ENCODE assay signal across 1 cellular context in genomic region chr3:98567646-98568280, GRCh38.
TF ChIP-seq lines count a peak whose summit lies in the region.

No MANE protein-coding gene starts in this region.

TF ChIP-seq in GM12878, 131 proteins besides CTCF, POLR2A, EP300 and RAD21 (continued from another document):
- TF ChIP-seq E2F4 (IDR thresholded peaks at IDR 0.05; ENCODE audit: low read depth, low read length) (no peak), SMARCA5 (IDR thresholded peaks at IDR 0.05) (no peak), RFX5 (IDR thresholded peaks at IDR 0.05; ENCODE audit: low read depth, low read length) (no peak), MAX (IDR thresholded peaks at IDR 0.05; ENCODE audit: low read depth, low read length) (no peak), CUX1 (IDR thresholded peaks at IDR 0.05; ENCODE audit: insufficient replicate concordance, low read depth, low read length) (no peak), BACH1 (IDR thresholded peaks at IDR 0.05; ENCODE audit: borderline replicate concordance) (no peak), SP1 (IDR thresholded peaks at IDR 0.05; ENCODE audit: low read depth, low read length) (no peak), DPF2 (IDR thresholded peaks at IDR 0.05) (peak; percentile 48; the same call in 1 of the 2 replicates), ATF2 (IDR thresholded peaks at IDR 0.05; ENCODE audit: low read length) (peak; percentile 63; the same call in 1 of the 2 replicates), ZBTB4 (CRISPR knock-in tag; IDR thresholded peaks at IDR 0.05) (no peak), CBFB (IDR thresholded peaks at IDR 0.05; ENCODE audit: low read depth) (peak; percentile 69), MYC (IDR thresholded peaks at IDR 0.05; ENCODE audit: insufficient read depth, insufficient read length, insufficient replicate concordance, low read length, severe bottlenecking) (no peak), RB1 (IDR thresholded peaks at IDR 0.05; ENCODE audit: borderline replicate concordance) (no peak), CHD1 (IDR thresholded peaks at IDR 0.05; ENCODE audit: low read depth, low read length) (no peak), KDM1A (IDR thresholded peaks at IDR 0.05; ENCODE audit: borderline replicate concordance) (no peak), STAT3 (IDR thresholded peaks at IDR 0.05; ENCODE audit: low read depth, low read length) (no peak), TCF3 (IDR thresholded peaks at IDR 0.05; ENCODE audit: borderline replicate concordance, insufficient read depth, low read depth, low read length) (no peak), BRCA1 (IDR thresholded peaks at IDR 0.05; ENCODE audit: low read depth, low read length) (no peak), IKZF2 (IDR thresholded peaks at IDR 0.05) (no peak), NFYA (IDR thresholded peaks at IDR 0.05; ENCODE audit: borderline replicate concordance, low read depth, low read length) (no peak)
